Comparison of ENCODE assay signal across 8 cellular contexts in the genomic region with DNA sequence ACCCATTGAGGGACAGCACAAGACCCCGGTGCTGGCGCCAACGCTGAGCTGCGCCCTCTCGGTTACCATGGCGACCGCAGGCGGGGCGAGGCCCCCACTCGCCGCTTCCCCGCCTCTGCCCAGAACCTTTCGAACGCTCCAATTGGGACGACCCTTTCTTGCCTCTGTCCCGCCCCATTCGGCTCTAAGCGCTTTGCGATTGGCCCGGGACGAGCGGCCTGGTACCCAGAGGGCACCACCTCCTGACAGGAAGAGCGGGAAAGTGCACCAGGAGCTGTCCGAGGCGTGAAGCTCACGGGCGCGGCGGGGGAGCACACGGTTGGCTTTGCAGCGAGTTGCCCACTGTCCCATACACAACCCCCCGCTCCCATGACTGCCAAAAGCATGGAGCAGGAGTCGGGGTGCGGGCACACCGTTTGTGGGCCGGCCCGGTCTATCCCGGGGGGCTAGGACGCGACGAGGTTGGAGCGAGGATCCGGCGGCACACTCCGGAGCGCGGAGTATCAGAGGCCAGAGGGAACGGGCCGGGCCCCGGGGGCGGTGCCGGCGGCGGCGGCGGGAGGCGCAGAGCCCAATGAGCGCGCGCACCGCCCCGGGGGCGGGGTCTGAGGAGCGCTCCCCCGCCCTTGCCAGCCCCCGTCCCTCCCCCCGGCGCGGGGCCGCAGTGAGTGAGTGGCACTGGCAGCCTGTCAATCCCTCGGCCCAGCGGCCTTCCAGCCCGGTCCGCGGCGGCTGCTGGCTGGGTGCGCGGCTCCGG. TPM values are rescaled to one million over a fixed set of nuclear protein-coding genes. Genes with fewer than 3 reads are reported as not detected.
DNase-seq lines count a peak whose midpoint lies in the region; ATAC-seq and TF ChIP-seq lines count a peak whose summit lies in the region.

No MANE protein-coding gene starts in this region.

- H3K4me1 Mint-ChIP-seq in chondrocyte (ENCODE audit: low read depth): peaks cover 29% of the 10 kb centered on the region

- peak; percentile 64 for ATAC-seq in HG03378 (IDR thresholded peaks at IDR 0.05; ENCODE audit: unreplicated experiment)

- DNase-seq in AML-193 (lab: John Stamatoyannopoulos, UW) (peak; percentile 76 to 81), NCI-H460 (ENCODE audit: extremely low read depth, low read depth) (peak; percentile 94), chondrocyte (ENCODE audit: low spot score) (peak; percentile 96), kidney glomerular epithelial cell (lab: John Stamatoyannopoulos, UW) (peak; percentile 88)
- peak; percentile 89 for DNase-seq in activated CD4-positive, alpha-beta T cell treated with anti-CD3 and anti-CD28 coated beads for 24 hours (ENCODE audit: low read depth in 2 of 2)
- peak; percentile 89 to 92 for DNase-seq in stimulated activated CD4-positive, alpha-beta T cell treated with anti-CD3 and anti-CD28 coated beads, Interleukin-15, amount 100 ng/mL, for 48 hours (ENCODE audit: low read depth in 2 of 2)

- peak; percentile 10 for TF ChIP-seq CTCF in chondrocyte (IDR thresholded peaks at IDR 0.05)

- TF ChIP-seq POLR2A in GM19099 (IDR thresholded peaks at IDR 0.05; ENCODE audit: extremely low read depth, insufficient read length, low read depth): peak; percentile 82

- H3K27ac Mint-ChIP-seq in chondrocyte (ENCODE audit: unreplicated experiment): peak overlapping the region; percentile 81

- H3K4me3 Mint-ChIP-seq in chondrocyte (ENCODE audit: unreplicated experiment): peak overlapping the region; percentile 92

- no peaks in the 10 kb centered on the region for H3K9me3 Mint-ChIP-seq in chondrocyte (ENCODE audit: low read depth)

- H3K27me3 Mint-ChIP-seq in chondrocyte (ENCODE audit: low read depth): no peaks in the 10 kb centered on the region

- H3K36me3 Mint-ChIP-seq in chondrocyte (ENCODE audit: low read depth): no peaks in the 10 kb centered on the region

RNA-seq across cellular contexts. Expression of a gene that starts 1.0 kb away (rescaled TPM):
- total RNA-seq in NCI-H460 (2014; rRNA removed; shearing (Covaris generic)): 11.3 and 12.5 TPM in 2 replicates
- polyA plus RNA-seq in NCI-H460 (2014; cell fraction: nucleus; rRNA removed): 6.9 and 17.3 TPM in 2 replicates
- 24.1 to 32.8 TPM (median 26.6 TPM) in 3 replicates for total RNA-seq in chondrocyte

RNA-seq across cellular contexts. Expression of a gene that starts 39.2 kb away (rescaled TPM):
- total RNA-seq in NCI-H460 (2014; rRNA removed; shearing (Covaris generic)): 72.9 and 74.1 TPM in 2 replicates
- 56.3 and 62.9 TPM in 2 replicates for polyA plus RNA-seq in NCI-H460 (2014; cell fraction: nucleus; rRNA removed)
- 80.3 to 93.9 TPM (median 91.5 TPM) in 3 replicates for total RNA-seq in chondrocyte

Comparison
In these comparisons a context has a peak if more than half of its experiments do, and no peak if none do; other contexts are left out.
1. Peak in every context shown above with its lines: DNase-seq and ATAC-seq.